In genomic region chr4:128583753-128584712, GRCh38 we compare ENCODE assay signal across 15 cellular contexts.
DNase-seq lines count a peak whose midpoint lies in the region; ATAC-seq and TF ChIP-seq lines count a peak whose summit lies in the region.
"Had no signal": no experiment of that assay in that cellular context is flagged by ENCODE, and none has a peak within 500 bp of the region (broad histone marks: within the 10 kb centered on the region; RNA-seq: fewer than 3 reads in every experiment).

No MANE protein-coding gene starts in this region.

- H4K20me1 ChIP-seq in GM23248 (ENCODE audit: insufficient read depth), result no peaks in the 10 kb centered on the region

- no peaks in the 10 kb centered on the region for H3F3A ChIP-seq in GM23248 (ENCODE audit: insufficient read depth)

- no peak overlapping the region; the same call in 1 of the 2 replicates for H2AFZ ChIP-seq in GM23248

- no peaks in the 10 kb centered on the region for H3K36me3 Mint-ChIP-seq in nephron progenitor cell (ENCODE audit: low read depth)
- H3K36me3 Mint-ChIP-seq: CD4-positive, CD25-positive, alpha-beta regulatory T cell had no signal

- 74 to 79% methylated on average over 7 of the region's 7 CpGs for WGBS in GM23248 (ENCODE audit: low coverage in 1 of 2, low lambda C conversion rate in 2 of 2, missing lambda C conversion rate in 2 of 2), 2 experiments

- H3K9me3 ChIP-seq in GM23248 (ENCODE audit: low read depth), result no peaks in the 10 kb centered on the region
- H3K9me3 ChIP-seq: left lung had no signal

- H3K9ac ChIP-seq in GM23248, result no peak overlapping the region

- in situ Hi-C loops in GM23248 (cut with MboI), result no loop called here

- no peaks in the 10 kb centered on the region for H3K4me1 Mint-ChIP-seq in nephron progenitor cell
- H3K4me1 Mint-ChIP-seq: CD4-positive, CD25-positive, alpha-beta regulatory T cell; neural crest cell had no signal

- no peak for ATAC-seq in HG02884 (IDR thresholded peaks at IDR 0.05; ENCODE audit: unreplicated experiment)
- no peak for ATAC-seq in GM19023 (IDR thresholded peaks at IDR 0.05; ENCODE audit: unreplicated experiment)
- ATAC-seq in GM18519 (IDR thresholded peaks at IDR 0.05; ENCODE audit: low FRiP score, unreplicated experiment), result no peak
- ATAC-seq: left lung, Panc1 had no signal

- H3K27ac Mint-ChIP-seq in nephron progenitor cell, result peak overlapping the region; percentile 79
- H3K27ac Mint-ChIP-seq: CD4-positive, CD25-positive, alpha-beta regulatory T cell; HFFc6 had no signal

- H3K4me2 ChIP-seq in GM23248 (ENCODE audit: unreplicated experiment), result no peak overlapping the region

- H3K4me3 Mint-ChIP-seq in nephron progenitor cell, result no peak overlapping the region
- H3K4me3 Mint-ChIP-seq: CD4-positive, CD25-positive, alpha-beta regulatory T cell; HFFc6; neural crest cell had no signal

- TF ChIP-seq CTCF in fibroblast of the aortic adventitia (IDR thresholded peaks at IDR 0.05; ENCODE audit: insufficient read depth, low read length) (peak; percentile 31), nephron progenitor cell (IDR thresholded peaks at IDR 0.05) (no peak)

- no peaks in the 10 kb centered on the region for H3K79me2 ChIP-seq in GM23248 (ENCODE audit: insufficient read depth)

- no peaks in the 10 kb centered on the region for H3K27me3 ChIP-seq in GM23248 (replicated peaks; ENCODE audit: insufficient read depth)
- H3K27me3 ChIP-seq: left lung had no signal

- H3K4me3 ChIP-seq in GM23248 (no peak overlapping the region), fibroblast of the aortic adventitia (ENCODE audit: low read depth, low read length) (no peak overlapping the region)
- H3K4me3 ChIP-seq: left lung had no signal

- H3K4me1 ChIP-seq in GM23248 (ENCODE audit: insufficient read depth), result peaks cover 5% of the 10 kb centered on the region; the same call in 1 of the 2 replicates
- H3K4me1 ChIP-seq: left lung had no signal

- no peaks in the 10 kb centered on the region for H3K9me3 Mint-ChIP-seq in nephron progenitor cell
- H3K9me3 Mint-ChIP-seq: HFFc6, neural crest cell had no signal

- peaks cover 4% of the 10 kb centered on the region for H3K27me3 Mint-ChIP-seq in nephron progenitor cell (ENCODE audit: low read depth, poor library complexity)

- H3K9me2 ChIP-seq in GM23248 (ENCODE audit: insufficient read depth), result no peaks in the 10 kb centered on the region

- DNase-seq in GM23248, result peak; percentile 27
- DNase-seq in NCI-H510A treated with DMSO at 0.1 percent for 48 hours (lab: John Stamatoyannopoulos, UW), result peak; percentile 35
- DNase-seq in fibroblast of the aortic adventitia (ENCODE audit: low read depth), result peak; percentile 53
- DNase-seq in nephron progenitor cell, result no peak
- DNase-seq in OCI-M1 (lab: John Stamatoyannopoulos, UW), result no peak
- DNase-seq: CD4-positive, CD25-positive, alpha-beta regulatory T cell; effector CD4-positive, alpha-beta T cell; HFFc6; NCI-H226 had no signal

- H3K36me3 ChIP-seq in GM23248 (ENCODE audit: low read depth), result no peaks in the 10 kb centered on the region
- H3K36me3 ChIP-seq: left lung had no signal

- H3K27ac ChIP-seq in GM23248, result no peak overlapping the region
- H3K27ac ChIP-seq: left lung had no signal

Comparison
In these comparisons a context has a peak if more than half of its experiments do, and no peak if none do; other contexts are left out.
1. DNase-seq: peak in GM23248 (single experiment), NCI-H510A treated with DMSO at 0.1 percent for 48 hours (single experiment) and fibroblast of the aortic adventitia (single experiment); none in nephron progenitor cell (single experiment) and OCI-M1 (single experiment).